In genomic region chr13:49248433-49249002, GRCh38 we compare ENCODE assay signal across 9 cellular contexts. TPM values are rescaled to one million over a fixed set of nuclear protein-coding genes. Genes with fewer than 3 reads are reported as not detected.
DNase-seq lines count a peak whose midpoint lies in the region; ATAC-seq, FAIRE-seq and TF ChIP-seq lines count a peak whose summit lies in the region.
"Had no signal": no experiment of that assay in that cellular context is flagged by ENCODE, and none has a peak within 500 bp of the region (broad histone marks: within the 10 kb centered on the region; RNA-seq: fewer than 3 reads in every experiment).

No MANE protein-coding gene starts in this region.

- H4K20me1 ChIP-seq in Loucy (ENCODE audit: insufficient read depth, low read length, poor library complexity, severe bottlenecking) (no peaks in the 10 kb centered on the region), GM12878 (ENCODE audit: control insufficient read depth, insufficient read depth) (no peaks in the 10 kb centered on the region)

- H3K9ac ChIP-seq in Loucy (ENCODE audit: low read depth, low read length, poor library complexity, severe bottlenecking) (peak overlapping the region; percentile 83), GM12878 (ENCODE audit: control insufficient read depth, insufficient read depth, low read length) (peak overlapping the region; percentile 90)

- H3K4me1 Mint-ChIP-seq in CD4-positive, CD25-positive, alpha-beta regulatory T cell, result peaks cover 35 to 62% (median 47%) of the 10 kb centered on the region in 4 donors
- peaks cover 32% of the 10 kb centered on the region for H3K4me1 Mint-ChIP-seq in stimulated activated effector memory CD8-positive, alpha-beta T cell treated with anti-CD3 and anti-CD28 coated beads, Interleukin-12 subunit alpha, Interleukin-12 subunit beta, amount 100 ng/mL, for 72 hours

- peak in 2 of 3 donors; percentile 15 to 52 for DNase-seq in CD4-positive, CD25-positive, alpha-beta regulatory T cell
- DNase-seq in GM12878 (ENCODE audit: low read depth, low spot score) (no peak), iPS-NIHi11 (ENCODE audit: low spot score) (peak; percentile 8), NOMO-1 treated with DMSO at 0.1 percent for 48 hours (lab: John Stamatoyannopoulos, UW; ENCODE audit: unreplicated experiment) (no peak), NCI-H774 (lab: John Stamatoyannopoulos, UW) (no peak)
- peak in 1 of 2 donors; percentile 59 for DNase-seq in stimulated activated effector memory CD8-positive, alpha-beta T cell treated with anti-CD3 and anti-CD28 coated beads, Interleukin-12 subunit alpha, Interleukin-12 subunit beta, amount 100 ng/mL, for 72 hours (ENCODE audit: low spot score in 2 of 2)

- BruUV-seq in GM12878 (replicated peaks; lab: Mats Ljungman, UMichigan), result no TSS peak

- peaks cover 2% of the 10 kb centered on the region for H3K27me3 ChIP-seq in CD4-positive, CD25-positive, alpha-beta regulatory T cell (ENCODE audit: control insufficient read depth, insufficient read depth, low read length)
- H3K27me3 ChIP-seq in Loucy (ENCODE audit: insufficient read depth, low read length, poor library complexity, severe bottlenecking) (no peaks in the 10 kb centered on the region), GM12878 (replicated peaks in 1 of 2; ENCODE audit: control insufficient read depth in 2 of 2, insufficient read depth in 2 of 2, low read length in 1 of 2) (no peaks in the 10 kb centered on the region; a peak in 1 of 4 replicates)

- H3K9me3 Mint-ChIP-seq in CD4-positive, CD25-positive, alpha-beta regulatory T cell, result peaks cover 0 to 2% (median 0%) of the 10 kb centered on the region in 7 donors
- H3K9me3 Mint-ChIP-seq in stimulated activated effector memory CD8-positive, alpha-beta T cell treated with anti-CD3 and anti-CD28 coated beads, Interleukin-12 subunit alpha, Interleukin-12 subunit beta, amount 100 ng/mL, for 72 hours, result no peaks in the 10 kb centered on the region

- H3K79me2 ChIP-seq in Loucy (ENCODE audit: insufficient read depth, low read length) (peaks cover 55% of the 10 kb centered on the region), GM12878 (ENCODE audit: control insufficient read depth, insufficient read depth, low read length) (peaks cover 8% of the 10 kb centered on the region)

- intact Hi-C loops in GM12878 (cut with micrococcal nuclease; ENCODE audit: unreplicated experiment), result no loop called here

- H3K36me3 Mint-ChIP-seq in CD4-positive, CD25-positive, alpha-beta regulatory T cell, result peaks cover 9% of the 10 kb centered on the region
- H3K36me3 Mint-ChIP-seq in stimulated activated effector memory CD8-positive, alpha-beta T cell treated with anti-CD3 and anti-CD28 coated beads, Interleukin-12 subunit alpha, Interleukin-12 subunit beta, amount 100 ng/mL, for 72 hours, result peaks cover 18% of the 10 kb centered on the region

- peaks cover 4% of the 10 kb centered on the region for H3K27me3 Mint-ChIP-seq in CD4-positive, CD25-positive, alpha-beta regulatory T cell

- H3K4me3 Mint-ChIP-seq in CD4-positive, CD25-positive, alpha-beta regulatory T cell, result peak overlapping the region; percentile 94 to 99 (median 98)
- peak overlapping the region; percentile 97 for H3K4me3 Mint-ChIP-seq in stimulated activated effector memory CD8-positive, alpha-beta T cell treated with anti-CD3 and anti-CD28 coated beads, Interleukin-12 subunit alpha, Interleukin-12 subunit beta, amount 100 ng/mL, for 72 hours

- in situ Hi-C loops in GM12878 (cut with MboI), result no loop called here

- H3K27ac Mint-ChIP-seq in CD4-positive, CD25-positive, alpha-beta regulatory T cell, result peak overlapping the region; percentile 57 to 98 (median 96)
- H3K27ac Mint-ChIP-seq in stimulated activated effector memory CD8-positive, alpha-beta T cell treated with anti-CD3 and anti-CD28 coated beads, Interleukin-12 subunit alpha, Interleukin-12 subunit beta, amount 100 ng/mL, for 72 hours, result peak overlapping the region; percentile 98

- H3K27ac ChIP-seq in CD4-positive, CD25-positive, alpha-beta regulatory T cell (ENCODE audit: insufficient read depth, low read length, poor library complexity, severe bottlenecking), result peak overlapping the region; percentile 84
- H3K27ac ChIP-seq in GM12878 (ENCODE audit: control insufficient read depth, insufficient read depth), result peak overlapping the region; percentile 78

- CTCF ChIA-PET in GM12878 (lab: Yijun Ruan, JAX), result interaction anchor here (0.7 to 3.7 kb wide), 10 partner anchors 8 to 480 kb away, joined by 3 to 24 read pairs (median 4); no protein-coding TSS in a partner anchor

- ATAC-seq in CD4-positive, CD25-positive, alpha-beta regulatory T cell (ENCODE audit: low read depth in 2 of 2), result peak; percentile 20 to 32
- ATAC-seq in GM19397 (IDR thresholded peaks at IDR 0.05; ENCODE audit: unreplicated experiment) (peak; percentile 19), GM12878 (peak; percentile 38)
- peak; percentile 32 for ATAC-seq in stimulated activated effector memory CD8-positive, alpha-beta T cell treated with anti-CD3 and anti-CD28 coated beads, Interleukin-12 subunit alpha, Interleukin-12 subunit beta, amount 100 ng/mL, for 72 hours

- SMC1A ChIA-PET in GM12878 (lab: Charles Lee; ENCODE audit: uncharacterized antibody, unreplicated experiment), result interaction anchor here (0.7 to 2.4 kb wide), 5 partner anchors 10 to 137 kb away, joined by 3 to 11 read pairs (median 3); no protein-coding TSS in a partner anchor

- peaks cover 42% of the 10 kb centered on the region for H3K4me1 ChIP-seq in CD4-positive, CD25-positive, alpha-beta regulatory T cell (ENCODE audit: control insufficient read depth, insufficient read depth, low read length, poor library complexity, severe bottlenecking)
- H3K4me1 ChIP-seq in Loucy (ENCODE audit: insufficient read depth, low read length, poor library complexity, severe bottlenecking), result peaks cover 62% of the 10 kb centered on the region
- no peaks in the 10 kb centered on the region for H3K4me1 ChIP-seq in GM12878 (ENCODE audit: control insufficient read depth, insufficient read depth, low read length)

- TF ChIP-seq CTCF in Loucy (conservative IDR thresholded peaks at IDR 0.05; ENCODE audit: low read length), result peak; percentile 54
- TF ChIP-seq CTCF in GM12878 (IDR thresholded peaks at IDR 0.05 in 2 of 3, conservative IDR thresholded peaks at IDR 0.05 in 1 of 3; ENCODE audit: control insufficient read depth in 2 of 3, extremely low read depth in 1 of 3, insufficient read depth in 1 of 3, low read depth in 3 of 3, low read length in 3 of 3), result peak; percentile 2 to 7 (median 4); a peak in 1 of 6 replicates

- H3K9me2 ChIP-seq in Loucy (replicated peaks; ENCODE audit: low read depth, low read length), result no peaks in the 10 kb centered on the region

- H3K4me3 ChIP-seq in CD4-positive, CD25-positive, alpha-beta regulatory T cell (ENCODE audit: low read depth, low read length), result peak overlapping the region; percentile 96
- H3K4me3 ChIP-seq in Loucy (ENCODE audit: low read length, poor library complexity, severe bottlenecking) (peak overlapping the region; percentile 97), GM12878 (peak overlapping the region; percentile 93)

- POLR2A ChIA-PET in GM12878 (lab: Charles Lee), result interaction anchor here (2.0 kb wide), 1 partner anchor 9 kb away, joined by 8 read pairs; no protein-coding TSS in a partner anchor

- H3K9me3 ChIP-seq in CD4-positive, CD25-positive, alpha-beta regulatory T cell (ENCODE audit: control insufficient read depth in 2 of 2, low read length in 2 of 2), result no peaks in the 10 kb centered on the region
- H3K9me3 ChIP-seq in Loucy (ENCODE audit: insufficient read depth, low read depth, low read length) (no peaks in the 10 kb centered on the region), GM12878 (replicated peaks; ENCODE audit: control insufficient read depth, insufficient read depth, low read length) (no peaks in the 10 kb centered on the region)

- no peak for FAIRE-seq in GM12878 (lab: Jason Lieb, UNC)

- RAD21 ChIA-PET in GM12878 (lab: Charles Lee; ENCODE audit: unreplicated experiment), result interaction anchor here (0.9 to 2.0 kb wide), 4 partner anchors 11 to 33 kb away, joined by 3 to 14 read pairs (median 4); no protein-coding TSS in a partner anchor

- TF ChIP-seq POLR2A in GM12878 (IDR thresholded peaks at IDR 0.05; ENCODE audit: low read depth, low read length), result no peak

- H3K36me3 ChIP-seq in CD4-positive, CD25-positive, alpha-beta regulatory T cell (ENCODE audit: control insufficient read depth, insufficient read depth, low read length), result no peaks in the 10 kb centered on the region
- H3K36me3 ChIP-seq in Loucy (ENCODE audit: insufficient read depth, low read length) (no peaks in the 10 kb centered on the region), GM12878 (ENCODE audit: control insufficient read depth in 2 of 2, insufficient read depth in 2 of 2, low read length in 1 of 2) (no peaks in the 10 kb centered on the region)

- H3F3A ChIP-seq in Loucy (ENCODE audit: low read depth), result no peaks in the 10 kb centered on the region

- WGBS in GM12878 (ENCODE audit: insufficient coverage, insufficient replicate concordance, low lambda C conversion rate, missing lambda C conversion rate), result 2% methylated on average over 18 of the region's 18 CpGs

- H3K4me2 ChIP-seq in Loucy (ENCODE audit: low read depth, low read length, poor library complexity, severe bottlenecking) (peak overlapping the region; percentile 95), GM12878 (ENCODE audit: control insufficient read depth, insufficient read depth) (peak overlapping the region; percentile 99)

- H2AFZ ChIP-seq in Loucy (ENCODE audit: low read length), result peak overlapping the region; percentile 97
- peak overlapping the region; percentile 95 for H2AFZ ChIP-seq in GM12878 (ENCODE audit: control insufficient read depth, low read depth, low read length)

- TF ChIP-seq EP300 in GM12878 (IDR thresholded peaks at IDR 0.05; ENCODE audit: borderline replicate concordance in 1 of 2, control insufficient read depth in 1 of 2, low read depth in 2 of 2, low read length in 2 of 2), result no peak

- TF ChIP-seq RAD21 in GM12878 (IDR thresholded peaks at IDR 0.05; ENCODE audit: insufficient read depth, low read depth, low read length), result peak; percentile 21; the same call in 1 of the 2 replicates

RNA-seq across cellular contexts. Expression of gene CDADC1, which starts 0.8 kb away (rescaled TPM):
- total RNA-seq in CD4-positive, CD25-positive, alpha-beta regulatory T cell, result 16.7 TPM
- polyA plus RNA-seq in CD4-positive, CD25-positive, alpha-beta regulatory T cell, result 10 to 100 TPM in 3 of 4 donors, 1 to 10 TPM in 1; 8.7 to 11.0 (median 10.5) TPM
- 7.1 and 12.8 TPM in 2 replicates for total RNA-seq in GM12878 (2013; cell fraction: nucleolus; rRNA removed)
- total RNA-seq in GM12878 (2014; rRNA removed) (2.7 and 4.0 TPM in 2 replicates), GM12878 (2014; rRNA removed; fragmentation: Illumina TruSeq; extraction: Trizol) (2.6 and 3.5 TPM in 2 replicates), GM12878 (2021) (5.6 and 6.5 TPM in 2 replicates)
- 3.6 TPM for polyA plus RNA-seq in GM12878 (2011; ENCODE audit: low read depth)
- polyA plus RNA-seq in GM12878 (2011; rRNA removed) (4.8 and 6.8 TPM in 2 replicates), GM12878 (2014; fragmentation: Illumina TruSeq; extraction: Trizol) (3.3 and 6.0 TPM in 2 replicates), GM12878 (2014; fragmentation: Nextera tagmentation; extraction: Ambion mirVana) (1 to 10 TPM; 6.3 to 7.3 TPM), GM12878 (2014; rRNA removed) (4.6 and 5.3 TPM in 2 replicates), GM12878 (2016; fragmentation: Nextera tagmentation; extraction: Ambion mirVana) (1 to 10 TPM; 6.3 TPM)
- 1.3 and 1.8 TPM in 2 replicates for polyA plus RNA-seq in GM12878 (2011; cell fraction: cytosol; rRNA removed)
- polyA plus RNA-seq in GM12878 (2011; cell fraction: nucleus; rRNA removed), result 2.9 and 3.5 TPM in 2 replicates
- 4.2 and 7.4 TPM in 2 replicates for polyA plus RNA-seq in GM12878 (2012)
- 2.2 and 5.1 TPM in 2 replicates for polyA minus RNA-seq in GM12878 (2011; rRNA and poly(A)+ RNA removed)
- 1.1 and 1.6 TPM in 2 replicates for polyA minus RNA-seq in GM12878 (2011; cell fraction: cytosol; rRNA and poly(A)+ RNA removed)
- 8.6 and 15.6 TPM in 2 replicates for polyA minus RNA-seq in GM12878 (2011; cell fraction: nucleus; rRNA and poly(A)+ RNA removed)

RNA-seq across cellular contexts. Expression of gene MLNR, which starts 28.4 kb away (rescaled TPM):
- not detected for total RNA-seq in CD4-positive, CD25-positive, alpha-beta regulatory T cell
- polyA plus RNA-seq in CD4-positive, CD25-positive, alpha-beta regulatory T cell, result not detected
- not detected in 2 replicates for total RNA-seq in GM12878 (2013; cell fraction: nucleolus; rRNA removed)
- total RNA-seq in GM12878 (2014; rRNA removed) (not detected in 2 replicates), GM12878 (2014; rRNA removed; fragmentation: Illumina TruSeq; extraction: Trizol) (not detected in 2 replicates), GM12878 (2021) (not detected in 2 replicates)
- polyA plus RNA-seq in GM12878 (2011; ENCODE audit: low read depth), result not detected
- polyA plus RNA-seq in GM12878 (2011; rRNA removed) (not detected in 2 replicates), GM12878 (2014; fragmentation: Illumina TruSeq; extraction: Trizol) (not detected in 2 replicates), GM12878 (2014; fragmentation: Nextera tagmentation; extraction: Ambion mirVana) (not detected), GM12878 (2014; rRNA removed) (not detected in 2 replicates), GM12878 (2016; fragmentation: Nextera tagmentation; extraction: Ambion mirVana) (not detected)
- polyA plus RNA-seq in GM12878 (2011; cell fraction: cytosol; rRNA removed), result not detected in 2 replicates
- polyA plus RNA-seq in GM12878 (2011; cell fraction: nucleus; rRNA removed), result not detected in 2 replicates
- polyA plus RNA-seq in GM12878 (2012), result not detected in 2 replicates
- not detected in 2 replicates for polyA minus RNA-seq in GM12878 (2011; rRNA and poly(A)+ RNA removed)
- not detected in 2 replicates for polyA minus RNA-seq in GM12878 (2011; cell fraction: cytosol; rRNA and poly(A)+ RNA removed)
- polyA minus RNA-seq in GM12878 (2011; cell fraction: nucleus; rRNA and poly(A)+ RNA removed), result not detected in 2 replicates
- total RNA-seq: T-helper 2 cell treated with Interferon-gamma antibody and Interleukin-4, amounts not matched to agents 100 ng/mL and 5 ng/mL, for 36 hours had no signal

Comparison
In these comparisons a context has a peak if more than half of its experiments do, and no peak if none do; other contexts are left out.
1. DNase-seq: peak in CD4-positive, CD25-positive, alpha-beta regulatory T cell (2 of 3) and iPS-NIHi11 (single experiment); none in GM12878 (single experiment), NOMO-1 treated with DMSO at 0.1 percent for 48 hours (single experiment) and NCI-H774 (single experiment).
2. Peak in every context shown above with its lines, with median percentiles within 50 percentile points of each other: ATAC-seq and H3K4me3 ChIP-seq.